8 cellular contexts compared by ENCODE assay signal in the genomic region with DNA sequence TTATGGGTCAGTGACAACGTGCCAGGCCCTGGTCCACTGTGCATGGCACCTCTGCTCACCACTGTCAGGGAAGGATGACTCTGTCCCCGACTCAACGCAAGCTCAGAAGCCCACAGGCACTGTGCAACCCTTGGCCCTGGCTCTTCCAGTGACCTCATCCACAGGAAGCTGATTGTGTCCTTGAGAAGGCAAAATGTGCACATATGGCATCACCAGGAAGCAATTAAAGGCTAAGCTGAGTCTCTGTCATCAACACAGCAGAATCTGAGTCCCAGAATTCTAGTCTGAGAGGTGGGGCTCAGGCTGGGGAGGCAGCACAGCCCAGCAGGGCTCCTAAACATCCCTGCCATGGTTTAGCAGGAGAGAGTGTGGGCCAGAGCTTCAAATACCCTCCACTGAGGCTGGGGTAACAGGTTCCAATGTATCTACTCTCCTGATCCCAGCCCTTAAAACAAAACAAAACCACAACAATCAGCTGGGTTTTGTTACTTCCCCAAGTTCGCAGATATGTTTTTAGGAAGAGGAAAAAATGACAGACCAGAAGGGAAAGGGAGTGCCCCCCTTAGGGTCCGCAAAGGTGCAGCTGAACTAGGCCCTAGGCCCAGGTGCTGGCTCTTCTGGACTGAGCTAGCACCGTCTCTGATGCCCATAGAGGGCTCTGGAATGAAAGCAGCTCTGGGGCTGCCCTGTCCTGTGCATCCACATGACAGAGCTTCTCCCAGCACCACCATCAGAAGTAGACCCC. TPM values are rescaled to one million over a fixed set of nuclear protein-coding genes. Genes with fewer than 3 reads are reported as not detected.
DNase-seq lines count a peak whose midpoint lies in the region; ATAC-seq and TF ChIP-seq lines count a peak whose summit lies in the region.

No MANE protein-coding gene starts in this region.

- intact Hi-C loops in sigmoid colon (cut with DNase I) = no loop called here

- TF ChIP-seq CTCF in sigmoid colon (IDR thresholded peaks at IDR 0.05) = no peak

- WGBS in sigmoid colon, 2 donors = 57 to 65% methylated on average over 6 of the region's 6 CpGs

- no peak overlapping the region for H3K27ac ChIP-seq in sigmoid colon

- H3K36me3 ChIP-seq in sigmoid colon = no peaks in the 10 kb centered on the region

- no peak for TF ChIP-seq EP300 in sigmoid colon (IDR thresholded peaks at IDR 0.05)

- H3K27me3 ChIP-seq in sigmoid colon = peaks cover 0 to 5% (median 5%) of the 10 kb centered on the region in 3 donors

- no peak for ATAC-seq in HG03378 (IDR thresholded peaks at IDR 0.05; ENCODE audit: unreplicated experiment)

- DNase-seq in AG08395 (ENCODE audit: low spot score) (peak; percentile 83), EL (peak; percentile 84), NOMO-1 treated with DMSO at 0.1 percent for 48 hours (lab: John Stamatoyannopoulos, UW; ENCODE audit: unreplicated experiment) (peak; percentile 41), germinal center (ENCODE audit: low spot score) (peak; percentile 21), sigmoid colon (no peak), hypothalamus (lab: John Stamatoyannopoulos, UW) (no peak)
- no peak for DNase-seq in effector CD8-positive, alpha-beta T cell (lab: John Stamatoyannopoulos, UW)

- no peaks in the 10 kb centered on the region for H3K9me3 ChIP-seq in sigmoid colon

- TF ChIP-seq POLR2A in sigmoid colon (IDR thresholded peaks at IDR 0.05) = no peak

- H3K4me3 ChIP-seq in sigmoid colon = no peak overlapping the region

- no peaks in the 10 kb centered on the region for H3K4me1 ChIP-seq in sigmoid colon

RNA-seq across cellular contexts. Expression of a gene that starts 33.5 kb away (rescaled TPM):
- 10 to 100 TPM; 22.8 to 27.6 (median 24.9) TPM for total RNA-seq in sigmoid colon
- polyA plus RNA-seq in sigmoid colon = 1 to 10 TPM in 1 of 3 donors, under 1 TPM in 2; under 0.01 to 2.6 (median 0.46) TPM

Comparison
In these comparisons a context has a peak if more than half of its experiments do, and no peak if none do; other contexts are left out.
1. DNase-seq: peak in AG08395 (single experiment), EL (single experiment), NOMO-1 treated with DMSO at 0.1 percent for 48 hours (single experiment) and germinal center (single experiment); none in sigmoid colon (single experiment), hypothalamus (0 of 51) and effector CD8-positive, alpha-beta T cell (single experiment).